9 cellular contexts compared by ENCODE assay signal in genomic region chr16:77992381-77992780, GRCh38. TPM values are rescaled to one million over a fixed set of nuclear protein-coding genes. Genes with fewer than 3 reads are reported as not detected.
"Had no signal": no experiment of that assay in that cellular context is flagged by ENCODE, and none has a peak within 500 bp of the region (broad histone marks: within the 10 kb centered on the region; RNA-seq: fewer than 3 reads in every experiment).

No MANE protein-coding gene starts in this region.

RNA-seq across cellular contexts. Expression of gene CLEC3A, which starts 30.0 kb away (rescaled TPM):
- total RNA-seq: activated CD4-positive, alpha-beta memory T cell treated with anti-CD3 and anti-CD28 coated beads for 36 hours; activated CD4-positive, alpha-beta T cell treated with anti-CD3 and anti-CD28 coated beads, Interleukin-2, amount 10 ng/mL, durations not matched to agents 7 days and 5 days; activated naive CD4-positive, alpha-beta T cell treated with anti-CD3 and anti-CD28 coated beads, Interleukin-2, amount 50 U/mL, for 72 hours; activated T-cell treated with anti-CD3 and anti-CD28 coated beads, Interleukin-2, amount 50 U/mL, for 4 hours; cardiac septum; K562; OCI-LY7; RPMI7951; T-helper 17 cell had no signal
- polyA plus RNA-seq: K562 had no signal
